Comparison of ENCODE assay signal across 14 cellular contexts in the genomic region with DNA sequence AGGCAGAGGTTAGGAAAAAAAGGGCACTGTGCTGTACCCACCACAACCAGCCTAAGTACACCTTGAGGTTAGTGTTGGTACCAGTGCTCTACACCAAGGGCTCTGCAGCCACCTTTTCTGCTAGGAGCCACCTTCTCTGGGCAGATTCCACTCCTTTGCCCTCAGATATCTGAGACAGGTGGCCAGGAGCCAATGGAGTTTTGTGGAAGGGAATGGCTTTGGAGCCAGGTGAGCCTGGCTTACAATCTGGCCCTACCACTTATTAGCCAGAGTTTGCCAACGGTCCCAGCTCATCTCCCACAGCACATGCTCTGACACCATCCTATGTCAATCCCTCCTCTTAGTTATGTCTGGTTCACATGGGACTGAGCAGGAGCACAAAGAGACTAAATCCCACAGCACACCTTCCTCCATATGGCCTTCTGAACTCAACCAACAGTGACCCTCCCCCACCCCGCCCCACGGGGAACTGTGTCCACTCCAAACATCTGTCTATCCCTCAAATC.
DNase-seq lines count a peak whose midpoint lies in the region; ATAC-seq, FAIRE-seq and TF ChIP-seq lines count a peak whose summit lies in the region.
"Had no signal": no experiment of that assay in that cellular context is flagged by ENCODE, and none has a peak within 500 bp of the region (broad histone marks: within the 10 kb centered on the region; RNA-seq: fewer than 3 reads in every experiment).

No MANE protein-coding gene starts in this region.

- H3K27me3 Mint-ChIP-seq in activated naive CD8-positive, alpha-beta T cell treated with anti-CD3 and anti-CD28 coated beads for 36 hours = no peaks in the 10 kb centered on the region

- H3K9me3 ChIP-seq in neutrophil (no peaks in the 10 kb centered on the region), vagina (no peaks in the 10 kb centered on the region)

- no peaks in the 10 kb centered on the region for H3K9me3 Mint-ChIP-seq in activated naive CD8-positive, alpha-beta T cell treated with anti-CD3 and anti-CD28 coated beads for 36 hours
- H3K9me3 Mint-ChIP-seq: immature natural killer cell had no signal

- peak; percentile 48 for DNase-seq in DMS 273 (lab: John Stamatoyannopoulos, UW; ENCODE audit: unreplicated experiment)
- DNase-seq in DMS 273 treated with DMSO at 0.1 percent for 48 hours (lab: John Stamatoyannopoulos, UW) = no peak
- peak; percentile 51 for DNase-seq in epithelial cell of esophagus (ENCODE audit: low read depth)
- no peak for DNase-seq in vagina (ENCODE audit: extremely low spot score in 2 of 2)
- no peak for DNase-seq in urothelium cell line (ENCODE audit: low spot score)
- DNase-seq in activated naive CD8-positive, alpha-beta T cell treated with anti-CD3 and anti-CD28 coated beads for 36 hours = no peak
- DNase-seq: activated CD4-positive, CD25-positive, alpha-beta regulatory T cell; foreskin fibroblast; immature natural killer cell; NCI-H187; stimulated activated CD4-positive, alpha-beta T cell treated with anti-CD3 and anti-CD28 coated beads, Interleukin-4, amount 100 ng/mL, for 1 hour had no signal

- no peak for ATAC-seq in HG03439 (IDR thresholded peaks at IDR 0.05; ENCODE audit: unreplicated experiment)

- no peak for TF ChIP-seq POLR2A in vagina (IDR thresholded peaks at IDR 0.05)

- no peaks in the 10 kb centered on the region for H3K36me3 ChIP-seq in neutrophil
- no peaks in the 10 kb centered on the region for H3K36me3 ChIP-seq in vagina

- H3K27ac ChIP-seq in neutrophil (peak overlapping the region; percentile 78), vagina (peak overlapping the region; percentile 71)
- H3K27ac ChIP-seq: 22Rv1 had no signal

- no peak overlapping the region for H3K4me3 ChIP-seq in epithelial cell of esophagus (ENCODE audit: low read length)
- H3K4me3 ChIP-seq in neutrophil (ENCODE audit: low read depth in 1 of 2, low read length in 1 of 2) = no peak overlapping the region
- no peak overlapping the region for H3K4me3 ChIP-seq in vagina

- intact Hi-C loops in vagina (cut with DNase I) = loop anchor here (5.0 kb wide), 1 partner anchor 57 kb away; no protein-coding TSS in a partner anchor

- no peak for TF ChIP-seq CTCF in epithelial cell of esophagus (IDR thresholded peaks at IDR 0.05; ENCODE audit: insufficient read depth, low read depth, low read length, missing control alignments)
- TF ChIP-seq CTCF in neutrophil (IDR thresholded peaks at IDR 0.05) = no peak
- no peak for TF ChIP-seq CTCF in vagina (IDR thresholded peaks at IDR 0.05)

- H3K36me3 Mint-ChIP-seq in activated naive CD8-positive, alpha-beta T cell treated with anti-CD3 and anti-CD28 coated beads for 36 hours = no peaks in the 10 kb centered on the region
- H3K36me3 Mint-ChIP-seq: immature natural killer cell had no signal

- H3K27me3 ChIP-seq in neutrophil = no peaks in the 10 kb centered on the region
- no peaks in the 10 kb centered on the region for H3K27me3 ChIP-seq in vagina

- H3K4me3 Mint-ChIP-seq in activated naive CD8-positive, alpha-beta T cell treated with anti-CD3 and anti-CD28 coated beads for 36 hours = no peak overlapping the region
- H3K4me3 Mint-ChIP-seq: immature natural killer cell had no signal

- H3K27ac Mint-ChIP-seq in activated naive CD8-positive, alpha-beta T cell treated with anti-CD3 and anti-CD28 coated beads for 36 hours = no peak overlapping the region
- H3K27ac Mint-ChIP-seq: immature natural killer cell had no signal

- peaks cover 5% of the 10 kb centered on the region for H3K4me1 Mint-ChIP-seq in activated naive CD8-positive, alpha-beta T cell treated with anti-CD3 and anti-CD28 coated beads for 36 hours
- H3K4me1 Mint-ChIP-seq: immature natural killer cell had no signal

- no peak for FAIRE-seq in urothelium cell line (lab: Jason Lieb, UNC)

- H3K4me1 ChIP-seq in neutrophil (ENCODE audit: control insufficient read depth in 1 of 2, insufficient read depth in 1 of 2, low read depth in 1 of 2, low read length in 1 of 2) (peaks cover 46 to 47% of the 10 kb centered on the region in 2 experiments), vagina (peaks cover 82% of the 10 kb centered on the region)

Comparison
In these comparisons a context has a peak if more than half of its experiments do, and no peak if none do; other contexts are left out.
1. DNase-seq: peak in DMS 273 (single experiment) and epithelial cell of esophagus (single experiment); none in DMS 273 treated with DMSO at 0.1 percent for 48 hours (single experiment), vagina (0 of 2), urothelium cell line (single experiment) and activated naive CD8-positive, alpha-beta T cell treated with anti-CD3 and anti-CD28 coated beads for 36 hours (single experiment).